8 cellular contexts compared by ENCODE assay signal in the genomic region with DNA sequence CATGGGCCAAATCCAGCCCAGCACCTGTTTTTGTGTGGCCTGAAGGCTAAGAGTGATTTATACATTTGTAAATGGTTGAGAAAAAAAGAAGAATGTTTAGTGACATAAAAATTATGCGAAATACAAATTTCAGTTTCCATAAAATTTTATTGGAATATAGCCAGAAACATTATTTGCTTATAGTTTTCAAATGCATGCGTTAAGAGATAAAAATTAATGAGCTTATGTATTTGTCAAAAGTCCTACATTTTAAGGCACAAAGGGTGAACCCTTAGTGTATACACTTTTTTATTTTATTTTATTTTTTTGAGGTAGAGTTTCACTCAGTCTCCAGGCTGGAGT. TPM values are rescaled to one million over a fixed set of nuclear protein-coding genes. Genes with fewer than 3 reads are reported as not detected.
DNase-seq lines count a peak whose midpoint lies in the region; ATAC-seq and TF ChIP-seq lines count a peak whose summit lies in the region.

No MANE protein-coding gene starts in this region.

- WGBS in tibial nerve, 2 donors = 64 to 69% methylated on average over 2 of the region's 2 CpGs

- no peak for DNase-seq in activated naive CD4-positive, alpha-beta T cell treated with anti-CD3 and anti-CD28 coated beads for 36 hours
- no peak for DNase-seq in activated naive CD4-positive, alpha-beta T cell treated with Interleukin-2 at 50 U/mL for 16 hours
- DNase-seq in astrocyte of the cerebellum (ENCODE audit: low read depth) (no peak), lower lobe of right lung (no peak), tibial nerve (ENCODE audit: low spot score in 2 of 2) (no peak), SHP77 treated with DMSO at 0.1 percent for 48 hours (lab: John Stamatoyannopoulos, UW) (no peak), NCI-H1436 (lab: John Stamatoyannopoulos, UW) (no peak)

- H3K9me3 ChIP-seq in lower lobe of right lung (no peaks in the 10 kb centered on the region), tibial nerve (no peaks in the 10 kb centered on the region)

- no peak for TF ChIP-seq POLR2A in tibial nerve (IDR thresholded peaks at IDR 0.05)

- H3K27me3 ChIP-seq in lower lobe of right lung (ENCODE audit: low read depth) (no peaks in the 10 kb centered on the region), tibial nerve (no peaks in the 10 kb centered on the region)

- ATAC-seq in lower lobe of right lung (no peak), GM21737 (IDR thresholded peaks at IDR 0.05; ENCODE audit: unreplicated experiment) (no peak)

- no peak for TF ChIP-seq CTCF in astrocyte of the cerebellum (IDR thresholded peaks at IDR 0.05; ENCODE audit: low read depth, low read length, missing control alignments)
- no peak for TF ChIP-seq CTCF in lower lobe of right lung (IDR thresholded peaks at IDR 0.05)
- TF ChIP-seq CTCF in tibial nerve (IDR thresholded peaks at IDR 0.05) = no peak

- H3K27ac ChIP-seq in lower lobe of right lung (peak overlapping the region; percentile 99), tibial nerve (peak overlapping the region in 3 of 4 donors; percentile 95 to 98 (median 97))

- H3K27me3 Mint-ChIP-seq in activated naive CD4-positive, alpha-beta T cell treated with anti-CD3 and anti-CD28 coated beads for 36 hours (ENCODE audit: low read depth) = no peaks in the 10 kb centered on the region

- peaks cover 44% of the 10 kb centered on the region for H3K4me1 Mint-ChIP-seq in activated naive CD4-positive, alpha-beta T cell treated with anti-CD3 and anti-CD28 coated beads for 36 hours (ENCODE audit: low read depth)

- H3K36me3 Mint-ChIP-seq in activated naive CD4-positive, alpha-beta T cell treated with anti-CD3 and anti-CD28 coated beads for 36 hours (ENCODE audit: low read depth) = peaks cover 23% of the 10 kb centered on the region

- peak overlapping the region; percentile 94 for H3K4me3 Mint-ChIP-seq in activated naive CD4-positive, alpha-beta T cell treated with anti-CD3 and anti-CD28 coated beads for 36 hours

- CTCF ChIA-PET in activated naive CD4-positive, alpha-beta T cell treated with anti-CD3 and anti-CD28 coated beads for 36 hours (lab: Charles Lee) = interaction anchor here (0.6 to 2.2 kb wide), 4 partner anchors 8 to 169 kb away, joined by 3 to 5 read pairs (median 4); no protein-coding TSS in a partner anchor

- H3K4me1 ChIP-seq in lower lobe of right lung = peaks cover 52% of the 10 kb centered on the region
- H3K4me1 ChIP-seq in tibial nerve = peaks cover 0 to 45% (median 16%) of the 10 kb centered on the region in 4 donors

- peaks cover 11% of the 10 kb centered on the region for H3K36me3 ChIP-seq in lower lobe of right lung
- H3K36me3 ChIP-seq in tibial nerve = peaks cover 0 to 18% (median 0%) of the 10 kb centered on the region in 3 donors

- TF ChIP-seq EP300 in tibial nerve (IDR thresholded peaks at IDR 0.05) = no peak

- intact Hi-C loops in activated naive CD4-positive, alpha-beta T cell treated with anti-CD3 and anti-CD28 coated beads for 36 hours (cut with micrococcal nuclease) = loop anchor here (5.0 to 10.0 kb wide), 2 partner anchors 90 to 643 kb away; a partner anchor contains a TSS
- intact Hi-C loops in lower lobe of right lung (cut with DNase I) = no loop called here

- H3K4me3 ChIP-seq in astrocyte of the cerebellum (ENCODE audit: low read depth, low read length) = peak overlapping the region; percentile 86
- peak overlapping the region; percentile 81 for H3K4me3 ChIP-seq in lower lobe of right lung
- peak overlapping the region in 3 of 4 donors; percentile 72 to 91 (median 75) for H3K4me3 ChIP-seq in tibial nerve

- peak overlapping the region; percentile 96 for H3K27ac Mint-ChIP-seq in activated naive CD4-positive, alpha-beta T cell treated with anti-CD3 and anti-CD28 coated beads for 36 hours

- in situ Hi-C loops in astrocyte of the cerebellum (cut with HindIII; ENCODE audit: low sequenced_read_pairs) = no loop called here

- H3K9me3 Mint-ChIP-seq in activated naive CD4-positive, alpha-beta T cell treated with anti-CD3 and anti-CD28 coated beads for 36 hours = no peaks in the 10 kb centered on the region

RNA-seq across cellular contexts. Expression of a gene that starts 2.1 kb away (rescaled TPM):
- 10 to 100 TPM; 26.7 to 28.6 TPM for total RNA-seq in activated naive CD4-positive, alpha-beta T cell treated with anti-CD3 and anti-CD28 coated beads for 36 hours
- 42.3 TPM for total RNA-seq in lower lobe of right lung
- 10 to 100 TPM; 39.3 to 64.3 (median 40.5) TPM for total RNA-seq in tibial nerve
